ENCODE assay signal across 11 cellular contexts in the genomic region with DNA sequence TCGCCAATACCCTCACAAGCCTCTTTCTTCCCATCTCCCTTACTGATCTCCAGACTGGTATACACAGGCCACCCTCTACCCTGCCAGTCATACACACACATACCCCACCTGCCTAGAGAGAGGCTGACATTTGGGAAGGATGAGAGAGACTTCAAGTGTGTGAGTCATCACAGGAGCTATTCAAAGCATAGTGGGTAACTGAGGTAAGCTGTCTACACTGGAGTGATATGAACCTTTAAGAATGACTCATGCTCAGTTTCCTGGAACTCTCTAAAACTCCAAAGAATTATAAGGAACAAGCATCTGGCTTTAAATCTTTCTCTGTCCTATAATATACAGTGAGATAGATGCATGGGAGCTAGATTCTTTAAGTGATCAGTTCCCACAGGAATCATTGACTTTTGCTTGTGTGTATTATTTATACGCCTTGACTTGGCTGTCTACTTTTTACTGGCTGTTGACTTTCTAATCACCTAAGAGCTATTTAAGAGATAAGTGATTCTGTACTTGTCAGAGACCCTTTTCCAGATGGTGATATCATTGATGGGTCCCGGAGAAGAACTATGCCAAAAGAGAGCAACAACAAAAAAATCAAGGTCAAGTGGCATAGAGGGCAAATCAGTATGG. TPM values are rescaled to one million over a fixed set of nuclear protein-coding genes. Genes with fewer than 3 reads are reported as not detected.
DNase-seq lines count a peak whose midpoint lies in the region; ATAC-seq and TF ChIP-seq lines count a peak whose summit lies in the region.
"Had no signal": no experiment of that assay in that cellular context is flagged by ENCODE, and none has a peak within 500 bp of the region (broad histone marks: within the 10 kb centered on the region; RNA-seq: fewer than 3 reads in every experiment).

No MANE protein-coding gene starts in this region.

- H3K36me3 Mint-ChIP-seq in activated CD4-positive, alpha-beta T cell treated with anti-CD3 and anti-CD28 coated beads, Interleukin-2, amount 10 ng/mL, durations not matched to agents 24 days and 14 days (ENCODE audit: low read depth) = no peaks in the 10 kb centered on the region
- H3K36me3 Mint-ChIP-seq in stimulated activated naive B cell treated with anti-CD40 and anti-IgM and Interleukin-4, amounts not matched to agents 10 μg/mL and 1 μg/mL and 100 μg/mL, for 72 hours = peaks cover 0 to 1% of the 10 kb centered on the region in 2 donors

- TF ChIP-seq CTCF in GM13977 (IDR thresholded peaks at IDR 0.05; ENCODE audit: extremely low read depth, insufficient read depth, missing control alignments) = no peak

- peak overlapping the region; percentile 29 for H3K27ac Mint-ChIP-seq in activated CD4-positive, alpha-beta T cell treated with anti-CD3 and anti-CD28 coated beads, Interleukin-2, amount 10 ng/mL, durations not matched to agents 24 days and 14 days
- H3K27ac Mint-ChIP-seq in stimulated activated naive B cell treated with anti-CD40 and anti-IgM and Interleukin-4, amounts not matched to agents 10 μg/mL and 1 μg/mL and 100 μg/mL, for 72 hours = peak overlapping the region; percentile 14

- no peaks in the 10 kb centered on the region for H3K9me3 Mint-ChIP-seq in activated CD4-positive, alpha-beta T cell treated with anti-CD3 and anti-CD28 coated beads, Interleukin-2, amount 10 ng/mL, durations not matched to agents 24 days and 14 days
- no peaks in the 10 kb centered on the region for H3K9me3 Mint-ChIP-seq in stimulated activated naive B cell treated with anti-CD40 and anti-IgM and Interleukin-4, amounts not matched to agents 10 μg/mL and 1 μg/mL and 100 μg/mL, for 72 hours

- H3K4me1 Mint-ChIP-seq in activated CD4-positive, alpha-beta T cell treated with anti-CD3 and anti-CD28 coated beads, Interleukin-2, amount 10 ng/mL, durations not matched to agents 24 days and 14 days = peaks cover 34% of the 10 kb centered on the region
- peaks cover 5 to 18% of the 10 kb centered on the region in 2 donors for H3K4me1 Mint-ChIP-seq in stimulated activated naive B cell treated with anti-CD40 and anti-IgM and Interleukin-4, amounts not matched to agents 10 μg/mL and 1 μg/mL and 100 μg/mL, for 72 hours

- intact Hi-C loops in activated CD4-positive, alpha-beta T cell treated with anti-CD3 and anti-CD28 coated beads, Interleukin-2, amount 10 ng/mL, durations not matched to agents 24 days and 14 days (cut with micrococcal nuclease) = loop anchor here (1.0 to 2.0 kb wide), 2 partner anchors 10 to 54 kb away; no protein-coding TSS in a partner anchor
- intact Hi-C loops in left colon (cut with DNase I, micrococcal nuclease) = loop anchor here in 1 of 2 donors (5.0 kb wide), 1 partner anchor 532 kb away; no protein-coding TSS in a partner anchor

- ATAC-seq in stimulated activated naive B cell treated with anti-CD40 and anti-IgM and Interleukin-4, amounts not matched to agents 10 μg/mL and 1 μg/mL and 100 μg/mL, for 72 hours (replicated peaks) = peak; percentile 69 to 75
- ATAC-seq in HG03439 (IDR thresholded peaks at IDR 0.05; ENCODE audit: unreplicated experiment) = no peak
- no peak for ATAC-seq in left colon

- DNase-seq in activated CD4-positive, alpha-beta T cell treated with anti-CD3 and anti-CD28 coated beads, Interleukin-2, amount 10 ng/mL, durations not matched to agents 24 days and 14 days = peak; percentile 67
- no peak for DNase-seq in activated CD4-positive, alpha-beta T cell treated with anti-CD3 and anti-CD28 coated beads for 4 hours
- DNase-seq in NCI-H774 (lab: John Stamatoyannopoulos, UW) (peak; percentile 36), dermis blood vessel endothelial cell (peak; percentile 5), GM13977 (ENCODE audit: low spot score) (no peak), left colon (no peak)
- DNase-seq in stimulated activated naive B cell treated with anti-CD40 and anti-IgM and Interleukin-4, amounts not matched to agents 10 μg/mL and 1 μg/mL and 100 μg/mL, for 72 hours = no peak
- DNase-seq: gastrocnemius medialis, NCI-H2107, SJCRH30 had no signal

- in situ Hi-C loops in GM13977 (cut with MboI; ENCODE audit: low pct_unique_long_range_greater_than_20kb, low sequenced_read_pairs, unreplicated experiment) = no loop called here

- peak overlapping the region; percentile 20 for H3K4me3 Mint-ChIP-seq in activated CD4-positive, alpha-beta T cell treated with anti-CD3 and anti-CD28 coated beads, Interleukin-2, amount 10 ng/mL, durations not matched to agents 24 days and 14 days
- H3K4me3 Mint-ChIP-seq in stimulated activated naive B cell treated with anti-CD40 and anti-IgM and Interleukin-4, amounts not matched to agents 10 μg/mL and 1 μg/mL and 100 μg/mL, for 72 hours = no peak overlapping the region

- H3K27me3 Mint-ChIP-seq in activated CD4-positive, alpha-beta T cell treated with anti-CD3 and anti-CD28 coated beads, Interleukin-2, amount 10 ng/mL, durations not matched to agents 24 days and 14 days = no peaks in the 10 kb centered on the region
- peaks cover 17 to 26% of the 10 kb centered on the region in 2 donors for H3K27me3 Mint-ChIP-seq in stimulated activated naive B cell treated with anti-CD40 and anti-IgM and Interleukin-4, amounts not matched to agents 10 μg/mL and 1 μg/mL and 100 μg/mL, for 72 hours

RNA-seq across cellular contexts. Expression of gene IGF1, which starts 5.8 kb away (rescaled TPM):
- 1.1 and 1.8 TPM in 2 replicates for total RNA-seq in activated CD4-positive, alpha-beta T cell treated with anti-CD3 and anti-CD28 coated beads, Interleukin-2, amount 10 ng/mL, durations not matched to agents 24 days and 14 days
- total RNA-seq in dermis blood vessel endothelial cell (0.34 and 1.0 TPM in 2 replicates), left colon (1 to 10 TPM; 2.9 to 5.8 TPM)

Comparison
In these comparisons a context has a peak if more than half of its experiments do, and no peak if none do; other contexts are left out.
1. DNase-seq: peak in activated CD4-positive, alpha-beta T cell treated with anti-CD3 and anti-CD28 coated beads, Interleukin-2, amount 10 ng/mL, durations not matched to agents 24 days and 14 days (single experiment), NCI-H774 (single experiment) and dermis blood vessel endothelial cell (single experiment); none in activated CD4-positive, alpha-beta T cell treated with anti-CD3 and anti-CD28 coated beads for 4 hours (0 of 2), stimulated activated naive B cell treated with anti-CD40 and anti-IgM and Interleukin-4, amounts not matched to agents 10 μg/mL and 1 μg/mL and 100 μg/mL, for 72 hours (single experiment), GM13977 (single experiment) and left colon (0 of 2).
2. ATAC-seq: peak in stimulated activated naive B cell treated with anti-CD40 and anti-IgM and Interleukin-4, amounts not matched to agents 10 μg/mL and 1 μg/mL and 100 μg/mL, for 72 hours (2 of 2); none in HG03439 (single experiment) and left colon (single experiment).